In genomic region chr15:87347806-87348515, GRCh38 we compare ENCODE assay signal across 25 cellular contexts.
DNase-seq lines count a peak whose midpoint lies in the region; ATAC-seq, FAIRE-seq and TF ChIP-seq lines count a peak whose summit lies in the region.
"Had no signal": no experiment of that assay in that cellular context is flagged by ENCODE, and none has a peak within 500 bp of the region (broad histone marks: within the 10 kb centered on the region; RNA-seq: fewer than 3 reads in every experiment).

No MANE protein-coding gene starts in this region.

- H2BK5ac ChIP-seq in H1 (ENCODE audit: low read depth, low read length) = no peak overlapping the region

- WGBS in H1 (ENCODE audit: extremely low coverage in 1 of 2, insufficient coverage in 1 of 2, insufficient read length in 1 of 2, insufficient replicate concordance in 2 of 2, low coverage in 1 of 2, low lambda C conversion rate in 2 of 2, missing lambda C conversion rate in 1 of 2), 2 experiments = 96% methylated on average over 3 of the region's 3 CpGs; no CpG with 5 or more reads in 1 of the 2 experiments
- WGBS in mesodermal cell (ENCODE audit: insufficient coverage in 2 of 2), 2 experiments = 73 to 100% methylated on average over 1 of the region's 3 CpGs

- TF ChIP-seq CTCF in H1 (IDR thresholded peaks at IDR 0.05; ENCODE audit: control extremely low read depth in 1 of 3, insufficient read depth in 1 of 3, low read depth in 1 of 3, low read length in 3 of 3) (no peak), uterus (IDR thresholded peaks at IDR 0.05) (no peak)

- no peaks in the 10 kb centered on the region for H3K27me3 Mint-ChIP-seq in activated T-helper 2 cell treated with anti-CD3 and anti-CD28 coated beads, Interferon-gamma antibody, Interleukin-2, Interleukin-4, amounts not matched to agents 10 μg/mL and 5 μg/mL and 100 μg/mL, durations not matched to agents 14 hours and 24 hours and 36 hours (ENCODE audit: low read depth)
- H3K27me3 Mint-ChIP-seq: B cell had no signal

- FAIRE-seq in H1 (lab: Jason Lieb, UNC) = no peak
- FAIRE-seq: GM12891 had no signal

- no peaks in the 10 kb centered on the region for H3K23me2 ChIP-seq in H1 (ENCODE audit: low read depth, low read length)

- H3K36me3 ChIP-seq in H1 (ENCODE audit: control insufficient read depth in 2 of 4, insufficient read depth in 4 of 4, low read length in 3 of 4) (no peaks in the 10 kb centered on the region), mesodermal cell (ENCODE audit: control insufficient read depth, insufficient read depth, low read length) (no peaks in the 10 kb centered on the region), uterus (no peaks in the 10 kb centered on the region)
- H3K36me3 ChIP-seq: MG63 had no signal

- H2AK5ac ChIP-seq in H1 (ENCODE audit: low read depth, low read length) = no peak overlapping the region

- TF ChIP-seq POLR2A in H1 (IDR thresholded peaks at IDR 0.05; ENCODE audit: control extremely low read depth in 1 of 2, low read depth in 2 of 2, low read length in 2 of 2) (no peak), uterus (IDR thresholded peaks at IDR 0.05) (no peak)

- intact Hi-C loops in cardiac septum (cut with DNase I) = no loop called here
- intact Hi-C loops in uterus (cut with DNase I; ENCODE audit: low total_unique reads) = no loop called here
- intact Hi-C loops in activated T-helper 2 cell treated with anti-CD3 and anti-CD28 coated beads, Interferon-gamma antibody, Interleukin-2, Interleukin-4, amounts not matched to agents 10 μg/mL and 5 μg/mL and 100 μg/mL, durations not matched to agents 14 hours and 24 hours and 36 hours (cut with micrococcal nuclease) = no loop called here

- H3K36me3 Mint-ChIP-seq in activated T-helper 2 cell treated with anti-CD3 and anti-CD28 coated beads, Interferon-gamma antibody, Interleukin-2, Interleukin-4, amounts not matched to agents 10 μg/mL and 5 μg/mL and 100 μg/mL, durations not matched to agents 14 hours and 24 hours and 36 hours (ENCODE audit: low read depth) = no peaks in the 10 kb centered on the region
- H3K36me3 Mint-ChIP-seq: CD8-positive, alpha-beta T cell had no signal

- no peak overlapping the region for H3K9ac ChIP-seq in H1 (replicated peaks in 1 of 4; ENCODE audit: extremely low read depth in 1 of 4, low read depth in 3 of 4, low read length in 3 of 4)

- H3K27ac Mint-ChIP-seq in activated T-helper 2 cell treated with anti-CD3 and anti-CD28 coated beads, Interferon-gamma antibody, Interleukin-2, Interleukin-4, amounts not matched to agents 10 μg/mL and 5 μg/mL and 100 μg/mL, durations not matched to agents 14 hours and 24 hours and 36 hours = no peak overlapping the region
- H3K27ac Mint-ChIP-seq: B cell; CD8-positive, alpha-beta T cell had no signal

- DNase-seq in ELR (ENCODE audit: low read depth) (peak; percentile 31), M059J (ENCODE audit: low read depth) (peak; percentile 59), H1 (ENCODE audit: low read depth in 1 of 2, low spot score in 2 of 2) (no peak), cardiac septum (ENCODE audit: low spot score) (no peak), uterus (no peak)
- no peak for DNase-seq in activated T-helper 2 cell treated with anti-CD3 and anti-CD28 coated beads, Interferon-gamma antibody, Interleukin-2, Interleukin-4, amounts not matched to agents 10 μg/mL and 5 μg/mL and 100 μg/mL, durations not matched to agents 14 hours and 24 hours and 36 hours (ENCODE audit: low spot score)
- DNase-seq: CD8-positive, alpha-beta T cell; DMS 273 treated with DMSO at 0.1 percent for 48 hours; DMS79; GF-D8; GOT3; KBM-7; NCI-H446; NCI-H524 treated with DMSO at 0.1 percent for 48 hours; NCI-H774; NK-92 treated with Interleukin-12 subunit alpha and Interleukin-12 subunit beta, amount 100 ng/mL, for 24 hours; Right ventricle myocardium superior; RPMI8226 had no signal

- H3K4me1 ChIP-seq in H1 (replicated peaks in 1 of 4; ENCODE audit: control insufficient read depth in 3 of 4, insufficient read depth in 4 of 4, low read length in 3 of 4) = no peaks in the 10 kb centered on the region
- peaks cover 18% of the 10 kb centered on the region for H3K4me1 ChIP-seq in mesodermal cell (ENCODE audit: control insufficient read depth, insufficient read depth, low read length, poor library complexity, severe bottlenecking)
- no peaks in the 10 kb centered on the region for H3K4me1 ChIP-seq in uterus

- no peak for TF ChIP-seq EP300 in H1 (IDR thresholded peaks at IDR 0.05; ENCODE audit: borderline replicate concordance in 1 of 2, low read depth in 2 of 2, low read length in 2 of 2)

- H2BK12ac ChIP-seq in H1 (ENCODE audit: low read depth, low read length) = no peak overlapping the region

- no peak overlapping the region for H4K5ac ChIP-seq in H1 (ENCODE audit: insufficient read length, low read depth, low read length)

- H3K14ac ChIP-seq in H1 (ENCODE audit: insufficient read length) = no peak overlapping the region

- no peak overlapping the region for H3K23ac ChIP-seq in H1 (ENCODE audit: insufficient read length)

- no peak for TF ChIP-seq RAD21 in H1 (IDR thresholded peaks at IDR 0.05 in 1 of 2, conservative IDR thresholded peaks at IDR 0.05 in 1 of 2; ENCODE audit: low read depth in 2 of 2, low read length in 2 of 2)

- H3K4me1 Mint-ChIP-seq in activated T-helper 2 cell treated with anti-CD3 and anti-CD28 coated beads, Interferon-gamma antibody, Interleukin-2, Interleukin-4, amounts not matched to agents 10 μg/mL and 5 μg/mL and 100 μg/mL, durations not matched to agents 14 hours and 24 hours and 36 hours (ENCODE audit: low read depth) = no peaks in the 10 kb centered on the region
- H3K4me1 Mint-ChIP-seq: B cell had no signal

- no peaks in the 10 kb centered on the region for H3K9me3 Mint-ChIP-seq in activated T-helper 2 cell treated with anti-CD3 and anti-CD28 coated beads, Interferon-gamma antibody, Interleukin-2, Interleukin-4, amounts not matched to agents 10 μg/mL and 5 μg/mL and 100 μg/mL, durations not matched to agents 14 hours and 24 hours and 36 hours

- CTCF ChIA-PET in H1 (lab: Charles Lee; ENCODE audit: partially characterized antibody) = no interaction called here

- no peak overlapping the region for H2BK15ac ChIP-seq in H1 (ENCODE audit: low read length)

- no peak overlapping the region for H4K91ac ChIP-seq in H1 (replicated peaks; ENCODE audit: insufficient read length, low read length)

- H3K4me2 ChIP-seq in H1 (ENCODE audit: insufficient read depth in 1 of 2, low read depth in 2 of 2, low read length in 2 of 2) = no peak overlapping the region

- H3K79me1 ChIP-seq in H1 (ENCODE audit: low read depth, low read length) = no peaks in the 10 kb centered on the region

- no peak overlapping the region for H2BK120ac ChIP-seq in H1 (replicated peaks; ENCODE audit: low read depth, low read length)

- H2AFZ ChIP-seq in H1 (ENCODE audit: low read length) = 0 out of 2 replicates have a peak overlapping the region, but pooled peaks have one; percentile 19

- POLR2A ChIA-PET in H1 (lab: Charles Lee; ENCODE audit: partially characterized antibody) = no interaction called here

- no peak for ATAC-seq in HG03354 (IDR thresholded peaks at IDR 0.05; ENCODE audit: poor library complexity, severe bottlenecking, unreplicated experiment)
- ATAC-seq: CD8-positive, alpha-beta T cell; PC-3 had no signal

- H3K4me3 ChIP-seq in H1 (ENCODE audit: extremely low read depth in 1 of 4, insufficient read depth in 2 of 4, low read depth in 3 of 4, low read length in 4 of 4) = no peak overlapping the region
- no peak overlapping the region for H3K4me3 ChIP-seq in mesodermal cell (ENCODE audit: extremely low read depth, insufficient read depth, low read length, poor library complexity, severe bottlenecking)
- no peak overlapping the region for H3K4me3 ChIP-seq in uterus
- H3K4me3 ChIP-seq: MG63 had no signal

- no peaks in the 10 kb centered on the region for H3K79me2 ChIP-seq in H1 (ENCODE audit: control insufficient read depth in 1 of 2, insufficient read depth in 2 of 2, low read length in 2 of 2)

- H3K9me3 ChIP-seq in H1 (ENCODE audit: insufficient read depth in 2 of 2, low read depth in 1 of 2, low read length in 1 of 2) = no peaks in the 10 kb centered on the region
- no peaks in the 10 kb centered on the region for H3K9me3 ChIP-seq in mesodermal cell (ENCODE audit: control insufficient read depth, low read length)
- no peaks in the 10 kb centered on the region for H3K9me3 ChIP-seq in uterus

- no peak overlapping the region for H3K18ac ChIP-seq in H1 (ENCODE audit: extremely low read depth, low read length)

- H3K4ac ChIP-seq in H1 (replicated peaks; ENCODE audit: insufficient read length, low read depth, low read length) = no peak overlapping the region

- no peak overlapping the region for H3K56ac ChIP-seq in H1 (replicated peaks; ENCODE audit: insufficient read length, low read depth, low read length)

- H2BK20ac ChIP-seq in H1 (ENCODE audit: low read length) = no peak overlapping the region

- H3K4me3 Mint-ChIP-seq in activated T-helper 2 cell treated with anti-CD3 and anti-CD28 coated beads, Interferon-gamma antibody, Interleukin-2, Interleukin-4, amounts not matched to agents 10 μg/mL and 5 μg/mL and 100 μg/mL, durations not matched to agents 14 hours and 24 hours and 36 hours (ENCODE audit: low read depth) = no peak overlapping the region
- H3K4me3 Mint-ChIP-seq: B cell; CD8-positive, alpha-beta T cell had no signal

- H3K27ac ChIP-seq in H1 (ENCODE audit: low read depth, low read length) (no peak overlapping the region), mesodermal cell (ENCODE audit: low read depth, low read length, severe bottlenecking) (peak overlapping the region; percentile 77), uterus (no peak overlapping the region)
- H3K27ac ChIP-seq: C4-2B had no signal

- no peaks in the 10 kb centered on the region for H4K20me1 ChIP-seq in H1 (replicated peaks in 1 of 2; ENCODE audit: control insufficient read depth in 1 of 2, insufficient read depth in 2 of 2, low read length in 2 of 2)

- H3K27me3 ChIP-seq in H1 (replicated peaks in 1 of 4; ENCODE audit: control insufficient read depth in 3 of 4, extremely low read depth in 1 of 4, insufficient read depth in 3 of 4, low read length in 3 of 4) = peaks cover 0 to 1% (median 0%) of the 10 kb centered on the region in 4 experiments; a peak in 1 of 7 replicates
- H3K27me3 ChIP-seq in uterus = no peaks in the 10 kb centered on the region
- H3K27me3 ChIP-seq: MG63 had no signal

- H4K8ac ChIP-seq in H1 (ENCODE audit: extremely low read depth, insufficient read depth, low read length) = no peak overlapping the region

TF ChIP-seq in H1, 55 proteins besides CTCF, POLR2A, EP300 and RAD21:
- no peak for TF ChIP-seq TBP (IDR thresholded peaks at IDR 0.05; ENCODE audit: low read depth, low read length)

Comparison
In these comparisons a context has a peak if more than half of its experiments do, and no peak if none do; other contexts are left out.
1. DNase-seq: peak in ELR (single experiment) and M059J (single experiment); none in H1 (0 of 2), cardiac septum (single experiment), uterus (0 of 2) and activated T-helper 2 cell treated with anti-CD3 and anti-CD28 coated beads, Interferon-gamma antibody, Interleukin-2, Interleukin-4, amounts not matched to agents 10 μg/mL and 5 μg/mL and 100 μg/mL, durations not matched to agents 14 hours and 24 hours and 36 hours (single experiment).